In genomic region chr12:642633-643477, GRCh38 we compare ENCODE assay signal across 8 cellular contexts. TPM values are rescaled to one million over a fixed set of nuclear protein-coding genes. Genes with fewer than 3 reads are reported as not detected.
DNase-seq lines count a peak whose midpoint lies in the region; ATAC-seq and TF ChIP-seq lines count a peak whose summit lies in the region.

No MANE protein-coding gene starts in this region.

- H3K9me3 Mint-ChIP-seq in CD8-positive, alpha-beta T cell = no peaks in the 10 kb centered on the region
- H3K9me3 Mint-ChIP-seq in activated naive CD8-positive, alpha-beta T cell treated with anti-CD3 and anti-CD28 coated beads, Interleukin-2, amount 50 U/mL, for 24 hours = no peaks in the 10 kb centered on the region

- peaks cover 2% of the 10 kb centered on the region for H3K36me3 Mint-ChIP-seq in CD8-positive, alpha-beta T cell
- peaks cover 6% of the 10 kb centered on the region for H3K36me3 Mint-ChIP-seq in activated naive CD8-positive, alpha-beta T cell treated with anti-CD3 and anti-CD28 coated beads, Interleukin-2, amount 50 U/mL, for 24 hours (ENCODE audit: low read depth)

- no peaks in the 10 kb centered on the region for H3K27me3 Mint-ChIP-seq in CD8-positive, alpha-beta T cell (ENCODE audit: low read depth)
- no peaks in the 10 kb centered on the region for H3K27me3 Mint-ChIP-seq in activated naive CD8-positive, alpha-beta T cell treated with anti-CD3 and anti-CD28 coated beads, Interleukin-2, amount 50 U/mL, for 24 hours

- intact Hi-C loops in CD8-positive, alpha-beta T cell (cut with DNase I, micrococcal nuclease) = loop anchor here (1.0 to 10.0 kb wide), 8 partner anchors 32 to 302 kb away; partner anchors contain the start of genes RAD52 (in 1 of the 2) and WNK1 (in 1 of the 2)
- intact Hi-C loops in heart right ventricle (cut with DNase I) = loop anchor here in 8 of 10 donors (1.0 to 10.0 kb wide), 7 partner anchors 66 to 174 kb away; partner anchors contain the start of gene WNK1 (in 2 of the 8)
- intact Hi-C loops in posterior cingulate gyrus (cut with DNase I) = loop anchor here (5.0 to 10.0 kb wide), 2 partner anchors 68 to 109 kb away; partner anchors contain the start of gene WNK1
- intact Hi-C loops in upper lobe of right lung (cut with DNase I) = loop anchor here (10.0 kb wide), 1 partner anchor 68 kb away; no protein-coding TSS in a partner anchor

- POLR2A ChIA-PET in CD8-positive, alpha-beta T cell (lab: Charles Lee) = interaction anchor here (0.7 to 2.4 kb wide), 11 partner anchors 12 to 139 kb away, joined by 3 to 20 read pairs (median 4); partner anchors contain the start of gene WNK1

- H3K36me3 ChIP-seq in CD8-positive, alpha-beta T cell (ENCODE audit: insufficient read depth, low read length) = no peaks in the 10 kb centered on the region
- H3K36me3 ChIP-seq in heart right ventricle = peaks cover 0 to 6% (median 0%) of the 10 kb centered on the region in 9 donors
- no peaks in the 10 kb centered on the region for H3K36me3 ChIP-seq in upper lobe of right lung

- CTCF ChIA-PET in CD8-positive, alpha-beta T cell (lab: Charles Lee) = interaction anchor here (1.1 to 3.2 kb wide), 7 partner anchors 9 to 173 kb away, joined by 3 to 14 read pairs (median 5); partner anchors contain the start of gene WNK1

- H3K4me3 Mint-ChIP-seq in CD8-positive, alpha-beta T cell = peak overlapping the region; percentile 89
- peak overlapping the region; percentile 82 for H3K4me3 Mint-ChIP-seq in activated naive CD8-positive, alpha-beta T cell treated with anti-CD3 and anti-CD28 coated beads, Interleukin-2, amount 50 U/mL, for 24 hours

- peak overlapping the region; percentile 72 for H3K27ac ChIP-seq in CD8-positive, alpha-beta T cell (ENCODE audit: low read depth, low read length)
- H3K27ac ChIP-seq in heart right ventricle (peak overlapping the region; percentile 98 to 100 (median 99)), upper lobe of right lung (peak overlapping the region; percentile 99)

- H3K4me1 ChIP-seq in CD8-positive, alpha-beta T cell (ENCODE audit: insufficient read depth, low read length) = peaks cover 35% of the 10 kb centered on the region
- H3K4me1 ChIP-seq in heart right ventricle = peaks cover 23 to 88% (median 60%) of the 10 kb centered on the region in 9 donors
- peaks cover 63% of the 10 kb centered on the region for H3K4me1 ChIP-seq in upper lobe of right lung

- DNase-seq in CD8-positive, alpha-beta T cell = peak; percentile 39 to 87 (median 71)
- peak; percentile 65 to 69 for DNase-seq in SW 1271 (lab: John Stamatoyannopoulos, UW)
- DNase-seq in activated naive CD8-positive, alpha-beta T cell treated with anti-CD3 and anti-CD28 coated beads, Interleukin-2, amount 50 U/mL, for 24 hours = peak; percentile 83
- DNase-seq in heart right ventricle = peak; percentile 77 to 82
- DNase-seq in posterior cingulate gyrus = peak in 9 of 10 donors; percentile 52 to 94 (median 63)
- peak; percentile 94 for DNase-seq in upper lobe of right lung

- ATAC-seq in CD8-positive, alpha-beta T cell = peak; percentile 75
- ATAC-seq in GM19372 (IDR thresholded peaks at IDR 0.05; ENCODE audit: low read depth, unreplicated experiment) (peak; percentile 75), HG03565 (IDR thresholded peaks at IDR 0.05; ENCODE audit: unreplicated experiment) (peak; percentile 50), heart right ventricle (peak; percentile 60 to 82 (median 68)), upper lobe of right lung (peak; percentile 89)
- ATAC-seq in activated naive CD8-positive, alpha-beta T cell treated with anti-CD3 and anti-CD28 coated beads, Interleukin-2, amount 50 U/mL, for 24 hours = peak; percentile 62

- H3K27ac Mint-ChIP-seq in CD8-positive, alpha-beta T cell = peak overlapping the region; percentile 97
- peak overlapping the region; percentile 96 for H3K27ac Mint-ChIP-seq in activated naive CD8-positive, alpha-beta T cell treated with anti-CD3 and anti-CD28 coated beads, Interleukin-2, amount 50 U/mL, for 24 hours

- H3K9me3 ChIP-seq in CD8-positive, alpha-beta T cell (ENCODE audit: low read length) = no peaks in the 10 kb centered on the region
- H3K9me3 ChIP-seq in heart right ventricle (no peaks in the 10 kb centered on the region), upper lobe of right lung (no peaks in the 10 kb centered on the region)

- TF ChIP-seq CTCF in CD8-positive, alpha-beta T cell (IDR thresholded peaks at IDR 0.05) = peak; percentile 34
- TF ChIP-seq CTCF in heart right ventricle (IDR thresholded peaks at IDR 0.05) (peak in 8 of 9 donors; percentile 5 to 49 (median 36)), upper lobe of right lung (IDR thresholded peaks at IDR 0.05) (peak; percentile 43)

- no peaks in the 10 kb centered on the region for H3K27me3 ChIP-seq in CD8-positive, alpha-beta T cell (ENCODE audit: insufficient read depth, low read length)
- H3K27me3 ChIP-seq in heart right ventricle (no peaks in the 10 kb centered on the region), upper lobe of right lung (no peaks in the 10 kb centered on the region)

- peak overlapping the region; percentile 70 for H3K4me3 ChIP-seq in CD8-positive, alpha-beta T cell (ENCODE audit: low read depth, low read length)
- H3K4me3 ChIP-seq in heart right ventricle (peak overlapping the region; percentile 45 to 76 (median 68)), upper lobe of right lung (peak overlapping the region; percentile 80)

- 3 to 4% methylated on average over 62 to 96 of the region's 96 CpGs for WGBS in heart right ventricle, 2 donors

- H3K4me1 Mint-ChIP-seq in CD8-positive, alpha-beta T cell (ENCODE audit: low read depth) = peaks cover 54% of the 10 kb centered on the region
- peaks cover 67% of the 10 kb centered on the region for H3K4me1 Mint-ChIP-seq in activated naive CD8-positive, alpha-beta T cell treated with anti-CD3 and anti-CD28 coated beads, Interleukin-2, amount 50 U/mL, for 24 hours

RNA-seq across cellular contexts. Expression of gene NINJ2, which starts 20.4 kb away (rescaled TPM):
- total RNA-seq in CD8-positive, alpha-beta T cell = 1 to 10 TPM; 1.2 to 1.6 TPM
- total RNA-seq in heart right ventricle (10 to 100 TPM in 3 of 10 donors, 1 to 10 TPM in 7; 1.9 to 18.7 (median 8.3) TPM), upper lobe of right lung (23.4 TPM)
- 10 to 100 TPM in 1 of 2 donors, 1 to 10 TPM in 1; 4.6 to 25.7 TPM for polyA plus RNA-seq in heart right ventricle

Comparison
In these comparisons a context has a peak if more than half of its experiments do, and no peak if none do; other contexts are left out.
1. Peak in every context shown above with its lines: DNase-seq, ATAC-seq, H3K4me3 ChIP-seq and H3K27ac ChIP-seq.